In the genomic region with DNA sequence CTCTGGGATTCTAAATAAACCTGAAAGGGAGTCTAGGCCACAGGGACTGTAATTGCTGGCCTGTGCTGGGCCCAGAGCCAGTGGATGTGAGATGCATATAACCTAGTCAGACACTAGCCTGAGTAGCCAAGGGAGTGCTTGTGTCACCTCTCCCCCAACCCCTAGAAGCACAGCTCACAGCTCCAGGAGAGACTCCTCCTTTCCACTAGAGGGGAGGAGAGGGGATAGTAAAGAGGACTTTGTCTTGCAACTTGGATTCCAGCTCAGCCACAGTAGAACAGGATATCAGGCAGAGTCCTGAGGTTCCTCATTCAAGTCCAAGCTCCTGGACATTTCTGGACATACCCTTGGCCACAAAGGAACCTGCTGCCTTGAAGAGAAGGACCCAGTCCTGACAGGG, we compare ENCODE assay signal across 2 cellular contexts.
TF ChIP-seq lines count a peak whose summit lies in the region.

No MANE protein-coding gene starts in this region.

TF ChIP-seq in HepG2, 621 proteins besides CTCF, POLR2A, EP300 and RAD21 (continued from another document and continues in another):
- TF ChIP-seq, protein P1, sequence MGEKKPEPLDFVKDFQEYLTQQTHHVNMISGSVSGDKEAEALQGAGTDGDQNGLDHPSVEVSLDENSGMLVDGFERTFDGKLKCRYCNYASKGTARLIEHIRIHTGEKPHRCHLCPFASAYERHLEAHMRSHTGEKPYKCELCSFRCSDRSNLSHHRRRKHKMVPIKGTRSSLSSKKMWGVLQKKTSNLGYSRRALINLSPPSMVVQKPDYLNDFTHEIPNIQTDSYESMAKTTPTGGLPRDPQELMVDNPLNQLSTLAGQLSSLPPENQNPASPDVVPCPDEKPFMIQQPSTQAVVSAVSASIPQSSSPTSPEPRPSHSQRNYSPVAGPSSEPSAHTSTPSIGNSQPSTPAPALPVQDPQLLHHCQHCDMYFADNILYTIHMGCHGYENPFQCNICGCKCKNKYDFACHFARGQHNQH (CRISPR knock-in tag; IDR thresholded peaks at IDR 0.05), result no peak
- TF ChIP-seq, protein P2, sequence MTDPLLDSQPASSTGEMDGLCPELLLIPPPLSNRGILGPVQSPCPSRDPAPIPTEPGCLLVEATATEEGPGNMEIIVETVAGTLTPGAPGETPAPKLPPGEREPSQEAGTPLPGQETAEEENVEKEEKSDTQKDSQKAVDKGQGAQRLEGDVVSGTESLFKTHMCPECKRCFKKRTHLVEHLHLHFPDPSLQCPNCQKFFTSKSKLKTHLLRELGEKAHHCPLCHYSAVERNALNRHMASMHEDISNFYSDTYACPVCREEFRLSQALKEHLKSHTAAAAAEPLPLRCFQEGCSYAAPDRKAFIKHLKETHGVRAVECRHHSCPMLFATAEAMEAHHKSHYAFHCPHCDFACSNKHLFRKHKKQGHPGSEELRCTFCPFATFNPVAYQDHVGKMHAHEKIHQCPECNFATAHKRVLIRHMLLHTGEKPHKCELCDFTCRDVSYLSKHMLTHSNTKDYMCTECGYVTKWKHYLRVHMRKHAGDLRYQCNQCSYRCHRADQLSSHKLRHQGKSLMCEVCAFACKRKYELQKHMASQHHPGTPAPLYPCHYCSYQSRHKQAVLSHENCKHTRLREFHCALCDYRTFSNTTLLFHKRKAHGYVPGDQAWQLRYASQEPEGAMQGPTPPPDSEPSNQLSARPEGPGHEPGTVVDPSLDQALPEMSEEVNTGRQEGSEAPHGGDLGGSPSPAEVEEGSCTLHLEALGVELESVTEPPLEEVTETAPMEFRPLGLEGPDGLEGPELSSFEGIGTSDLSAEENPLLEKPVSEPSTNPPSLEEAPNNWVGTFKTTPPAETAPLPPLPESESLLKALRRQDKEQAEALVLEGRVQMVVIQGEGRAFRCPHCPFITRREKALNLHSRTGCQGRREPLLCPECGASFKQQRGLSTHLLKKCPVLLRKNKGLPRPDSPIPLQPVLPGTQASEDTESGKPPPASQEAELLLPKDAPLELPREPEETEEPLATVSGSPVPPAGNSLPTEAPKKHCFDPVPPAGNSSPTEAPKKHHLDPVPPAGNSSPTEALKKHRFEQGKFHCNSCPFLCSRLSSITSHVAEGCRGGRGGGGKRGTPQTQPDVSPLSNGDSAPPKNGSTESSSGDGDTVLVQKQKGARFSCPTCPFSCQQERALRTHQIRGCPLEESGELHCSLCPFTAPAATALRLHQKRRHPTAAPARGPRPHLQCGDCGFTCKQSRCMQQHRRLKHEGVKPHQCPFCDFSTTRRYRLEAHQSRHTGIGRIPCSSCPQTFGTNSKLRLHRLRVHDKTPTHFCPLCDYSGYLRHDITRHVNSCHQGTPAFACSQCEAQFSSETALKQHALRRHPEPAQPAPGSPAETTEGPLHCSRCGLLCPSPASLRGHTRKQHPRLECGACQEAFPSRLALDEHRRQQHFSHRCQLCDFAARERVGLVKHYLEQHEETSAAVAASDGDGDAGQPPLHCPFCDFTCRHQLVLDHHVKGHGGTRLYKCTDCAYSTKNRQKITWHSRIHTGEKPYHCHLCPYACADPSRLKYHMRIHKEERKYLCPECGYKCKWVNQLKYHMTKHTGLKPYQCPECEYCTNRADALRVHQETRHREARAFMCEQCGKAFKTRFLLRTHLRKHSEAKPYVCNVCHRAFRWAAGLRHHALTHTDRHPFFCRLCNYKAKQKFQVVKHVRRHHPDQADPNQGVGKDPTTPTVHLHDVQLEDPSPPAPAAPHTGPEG (CRISPR knock-in tag; IDR thresholded peaks at IDR 0.05), result no peak
- TF ChIP-seq, protein P3, sequence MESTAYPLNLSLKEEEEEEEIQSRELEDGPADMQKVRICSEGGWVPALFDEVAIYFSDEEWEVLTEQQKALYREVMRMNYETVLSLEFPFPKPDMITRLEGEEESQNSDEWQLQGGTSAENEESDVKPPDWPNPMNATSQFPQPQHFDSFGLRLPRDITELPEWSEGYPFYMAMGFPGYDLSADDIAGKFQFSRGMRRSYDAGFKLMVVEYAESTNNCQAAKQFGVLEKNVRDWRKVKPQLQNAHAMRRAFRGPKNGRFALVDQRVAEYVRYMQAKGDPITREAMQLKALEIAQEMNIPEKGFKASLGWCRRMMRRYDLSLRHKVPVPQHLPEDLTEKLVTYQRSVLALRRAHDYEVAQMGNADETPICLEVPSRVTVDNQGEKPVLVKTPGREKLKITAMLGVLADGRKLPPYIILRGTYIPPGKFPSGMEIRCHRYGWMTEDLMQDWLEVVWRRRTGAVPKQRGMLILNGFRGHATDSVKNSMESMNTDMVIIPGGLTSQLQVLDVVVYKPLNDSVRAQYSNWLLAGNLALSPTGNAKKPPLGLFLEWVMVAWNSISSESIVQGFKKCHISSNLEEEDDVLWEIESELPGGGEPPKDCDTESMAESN (CRISPR knock-in tag; conservative IDR thresholded peaks at IDR 0.05), result no peak
- TF ChIP-seq NRL (CRISPR knock-in tag; IDR thresholded peaks at IDR 0.05; ENCODE audit: borderline replicate concordance), result no peak
- TF ChIP-seq ZNF776 (CRISPR knock-in tag; IDR thresholded peaks at IDR 0.05), result no peak
- TF ChIP-seq, protein P4, sequence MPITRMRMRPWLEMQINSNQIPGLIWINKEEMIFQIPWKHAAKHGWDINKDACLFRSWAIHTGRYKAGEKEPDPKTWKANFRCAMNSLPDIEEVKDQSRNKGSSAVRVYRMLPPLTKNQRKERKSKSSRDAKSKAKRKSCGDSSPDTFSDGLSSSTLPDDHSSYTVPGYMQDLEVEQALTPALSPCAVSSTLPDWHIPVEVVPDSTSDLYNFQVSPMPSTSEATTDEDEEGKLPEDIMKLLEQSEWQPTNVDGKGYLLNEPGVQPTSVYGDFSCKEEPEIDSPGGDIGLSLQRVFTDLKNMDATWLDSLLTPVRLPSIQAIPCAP (CRISPR knock-in tag; IDR thresholded peaks at IDR 0.05; ENCODE audit: low read depth), result no peak
- TF ChIP-seq MAZ (IDR thresholded peaks at IDR 0.05; ENCODE audit: borderline replicate concordance, low read depth, low read length), result no peak
- no peak for TF ChIP-seq MAZ (CRISPR knock-in tag; IDR thresholded peaks at IDR 0.05; ENCODE audit: low read depth)
- no peak for TF ChIP-seq ZNF547 (CRISPR knock-in tag; IDR thresholded peaks at IDR 0.05)
- TF ChIP-seq ZNF616 (CRISPR knock-in tag; IDR thresholded peaks at IDR 0.05; ENCODE audit: low read depth), result no peak
- 0 out of 2 replicates have a peak, but pooled peaks have one; percentile 43 for TF ChIP-seq MIER2 (CRISPR knock-in tag; IDR thresholded peaks at IDR 0.05)
- TF ChIP-seq ZBTB7A (CRISPR knock-in tag; IDR thresholded peaks at IDR 0.05), result no peak
- no peak for TF ChIP-seq KLF16 (CRISPR knock-in tag; IDR thresholded peaks at IDR 0.05)

TF ChIP-seq in WTC11, 78 proteins besides CTCF, POLR2A, EP300 and RAD21 (continued from another document):
- TF ChIP-seq, protein P5, sequence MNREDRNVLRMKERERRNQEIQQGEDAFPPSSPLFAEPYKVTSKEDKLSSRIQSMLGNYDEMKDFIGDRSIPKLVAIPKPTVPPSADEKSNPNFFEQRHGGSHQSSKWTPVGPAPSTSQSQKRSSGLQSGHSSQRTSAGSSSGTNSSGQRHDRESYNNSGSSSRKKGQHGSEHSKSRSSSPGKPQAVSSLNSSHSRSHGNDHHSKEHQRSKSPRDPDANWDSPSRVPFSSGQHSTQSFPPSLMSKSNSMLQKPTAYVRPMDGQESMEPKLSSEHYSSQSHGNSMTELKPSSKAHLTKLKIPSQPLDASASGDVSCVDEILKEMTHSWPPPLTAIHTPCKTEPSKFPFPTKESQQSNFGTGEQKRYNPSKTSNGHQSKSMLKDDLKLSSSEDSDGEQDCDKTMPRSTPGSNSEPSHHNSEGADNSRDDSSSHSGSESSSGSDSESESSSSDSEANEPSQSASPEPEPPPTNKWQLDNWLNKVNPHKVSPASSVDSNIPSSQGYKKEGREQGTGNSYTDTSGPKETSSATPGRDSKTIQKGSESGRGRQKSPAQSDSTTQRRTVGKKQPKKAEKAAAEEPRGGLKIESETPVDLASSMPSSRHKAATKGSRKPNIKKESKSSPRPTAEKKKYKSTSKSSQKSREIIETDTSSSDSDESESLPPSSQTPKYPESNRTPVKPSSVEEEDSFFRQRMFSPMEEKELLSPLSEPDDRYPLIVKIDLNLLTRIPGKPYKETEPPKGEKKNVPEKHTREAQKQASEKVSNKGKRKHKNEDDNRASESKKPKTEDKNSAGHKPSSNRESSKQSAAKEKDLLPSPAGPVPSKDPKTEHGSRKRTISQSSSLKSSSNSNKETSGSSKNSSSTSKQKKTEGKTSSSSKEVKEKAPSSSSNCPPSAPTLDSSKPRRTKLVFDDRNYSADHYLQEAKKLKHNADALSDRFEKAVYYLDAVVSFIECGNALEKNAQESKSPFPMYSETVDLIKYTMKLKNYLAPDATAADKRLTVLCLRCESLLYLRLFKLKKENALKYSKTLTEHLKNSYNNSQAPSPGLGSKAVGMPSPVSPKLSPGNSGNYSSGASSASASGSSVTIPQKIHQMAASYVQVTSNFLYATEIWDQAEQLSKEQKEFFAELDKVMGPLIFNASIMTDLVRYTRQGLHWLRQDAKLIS (CRISPR knock-in tag; IDR thresholded peaks at IDR 0.05; ENCODE audit: borderline replicate concordance), result no peak
- no peak for TF ChIP-seq SMAD4 (CRISPR knock-in tag; IDR thresholded peaks at IDR 0.05)
